Comparison of ENCODE assay signal across 32 cellular contexts in the genomic region with DNA sequence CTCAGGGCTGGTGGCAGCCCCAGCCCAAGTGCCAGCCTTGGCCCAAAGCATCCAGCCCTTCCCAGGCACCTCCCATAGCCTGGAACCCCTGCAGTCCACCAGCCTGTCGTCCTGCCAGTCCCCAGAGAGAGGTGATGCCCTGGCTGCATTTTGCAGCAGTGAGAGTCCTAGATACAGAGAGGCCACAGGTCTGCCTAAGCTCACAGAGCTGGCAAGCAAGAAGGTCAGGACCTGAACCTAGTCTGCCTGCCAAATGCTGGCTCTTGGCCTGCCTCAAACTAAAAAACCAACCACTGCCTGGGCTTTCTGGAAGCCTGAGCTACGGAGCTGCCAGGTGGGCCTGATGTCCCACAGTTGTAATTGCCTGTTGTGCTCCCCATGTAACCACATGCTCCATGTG.
"Had no signal": no experiment of that assay in that cellular context is flagged by ENCODE, and none has a peak within 500 bp of the region (broad histone marks: within the 10 kb centered on the region; RNA-seq: fewer than 3 reads in every experiment).

No MANE protein-coding gene starts in this region.

- H3K27ac ChIP-seq: adrenal gland, body of pancreas, colonic mucosa, esophagus muscularis mucosa, foreskin keratinocyte, gastrocnemius medialis had no signal

- H3K4me1 Mint-ChIP-seq: activated CD4-positive, alpha-beta T cell treated with anti-CD3 and anti-CD28 coated beads for 36 hours; activated CD4-positive, alpha-beta T cell treated with anti-CD3 and anti-CD28 coated beads, Interleukin-2, amount 10 ng/mL, durations not matched to agents 24 days and 14 days; activated naive CD4-positive, alpha-beta T cell treated with anti-CD3 and anti-CD28 coated beads, Interleukin-2, amount 50 U/mL, for 24 hours; activated naive CD8-positive, alpha-beta T cell treated with anti-CD3 and anti-CD28 coated beads for 36 hours had no signal

- H3K4me3 ChIP-seq: adrenal gland, body of pancreas, colonic mucosa, esophagus muscularis mucosa, gastrocnemius medialis had no signal

- H3K36me3 Mint-ChIP-seq: activated CD4-positive, alpha-beta memory T cell treated with anti-CD3 and anti-CD28 coated beads for 36 hours; activated CD8-positive, alpha-beta memory T cell treated with anti-CD3 and anti-CD28 coated beads, Interleukin-2, amount 10 ng/mL, durations not matched to agents 7 days and 5 days; activated naive CD4-positive, alpha-beta T cell treated with anti-CD3 and anti-CD28 coated beads, Interleukin-2, amount 50 U/mL, for 24 hours; activated naive CD8-positive, alpha-beta T cell treated with anti-CD3 and anti-CD28 coated beads for 36 hours had no signal

- H3K4me1 ChIP-seq: adrenal gland, body of pancreas, colonic mucosa, esophagus muscularis mucosa, foreskin keratinocyte, gastrocnemius medialis had no signal

- H3K27me3 ChIP-seq: colonic mucosa had no signal

- ATAC-seq: activated CD4-positive, alpha-beta T cell treated with anti-CD3 and anti-CD28 coated beads for 36 hours; activated CD8-positive, alpha-beta memory T cell treated with anti-CD3 and anti-CD28 coated beads, Interleukin-2, amount 10 ng/mL, durations not matched to agents 7 days and 5 days; activated CD8-positive, alpha-beta T cell treated with anti-CD3 and anti-CD28 coated beads, Interleukin-2, amount 10 ng/mL, durations not matched to agents 7 days and 5 days; activated naive CD8-positive, alpha-beta T cell treated with anti-CD3 and anti-CD28 coated beads, Interleukin-2, amount 50 U/mL, for 24 hours; body of pancreas; effector memory CD8-positive, alpha-beta T cell; foreskin keratinocyte; gastrocnemius medialis had no signal

- H3K9me3 ChIP-seq: adrenal gland, body of pancreas, colonic mucosa, esophagus muscularis mucosa, gastrocnemius medialis had no signal

- H3K27ac Mint-ChIP-seq: activated CD4-positive, alpha-beta memory T cell treated with anti-CD3 and anti-CD28 coated beads for 36 hours; activated CD4-positive, alpha-beta T cell treated with anti-CD3 and anti-CD28 coated beads for 36 hours; activated CD4-positive, alpha-beta T cell treated with anti-CD3 and anti-CD28 coated beads, Interleukin-2, amount 10 ng/mL, durations not matched to agents 24 days and 14 days; activated CD8-positive, alpha-beta memory T cell treated with anti-CD3 and anti-CD28 coated beads, Interleukin-2, amount 10 ng/mL, durations not matched to agents 7 days and 5 days; activated CD8-positive, alpha-beta T cell treated with anti-CD3 and anti-CD28 coated beads, Interleukin-2, amount 10 ng/mL, durations not matched to agents 7 days and 5 days; activated naive CD4-positive, alpha-beta T cell treated with anti-CD3 and anti-CD28 coated beads for 36 hours; activated naive CD4-positive, alpha-beta T cell treated with anti-CD3 and anti-CD28 coated beads, Interleukin-2, amount 50 U/mL, for 24 hours; activated naive CD8-positive, alpha-beta T cell treated with anti-CD3 and anti-CD28 coated beads for 36 hours; activated naive CD8-positive, alpha-beta T cell treated with anti-CD3 and anti-CD28 coated beads, Interleukin-2, amount 50 U/mL, for 24 hours; activated T-helper 1 cell treated with anti-CD3 and anti-CD28 coated beads, Interleukin-12 subunit alpha, Interleukin-12 subunit beta, Interleukin-2, Interleukin-4 antibody, amounts not matched to agents 30 ng/mL and 10 ng/mL and 1 ng/mL, durations not matched to agents 14 hours and 24 hours and 36 hours; activated T-helper 2 cell treated with anti-CD3 and anti-CD28 coated beads, Interferon-gamma antibody, Interleukin-2, Interleukin-4, amounts not matched to agents 10 μg/mL and 5 μg/mL and 100 μg/mL, durations not matched to agents 14 hours and 24 hours and 36 hours; effector memory CD8-positive, alpha-beta T cell had no signal

- H3K9me3 Mint-ChIP-seq: activated CD4-positive, alpha-beta memory T cell treated with anti-CD3 and anti-CD28 coated beads for 36 hours; activated CD4-positive, alpha-beta T cell treated with anti-CD3 and anti-CD28 coated beads, Interleukin-2, amount 10 ng/mL, durations not matched to agents 24 days and 14 days; activated naive CD4-positive, alpha-beta T cell treated with anti-CD3 and anti-CD28 coated beads for 36 hours; activated naive CD4-positive, alpha-beta T cell treated with anti-CD3 and anti-CD28 coated beads, Interleukin-2, amount 50 U/mL, for 24 hours; activated naive CD8-positive, alpha-beta T cell treated with anti-CD3 and anti-CD28 coated beads for 36 hours; activated naive CD8-positive, alpha-beta T cell treated with anti-CD3 and anti-CD28 coated beads, Interleukin-2, amount 50 U/mL, for 24 hours; activated T-helper 1 cell treated with anti-CD3 and anti-CD28 coated beads, Interleukin-12 subunit alpha, Interleukin-12 subunit beta, Interleukin-2, Interleukin-4 antibody, amounts not matched to agents 30 ng/mL and 10 ng/mL and 1 ng/mL, durations not matched to agents 14 hours and 24 hours and 36 hours; activated T-helper 2 cell treated with anti-CD3 and anti-CD28 coated beads, Interferon-gamma antibody, Interleukin-2, Interleukin-4, amounts not matched to agents 10 μg/mL and 5 μg/mL and 100 μg/mL, durations not matched to agents 14 hours and 24 hours and 36 hours; effector memory CD8-positive, alpha-beta T cell had no signal

- H3K4me3 Mint-ChIP-seq: activated CD4-positive, alpha-beta memory T cell treated with anti-CD3 and anti-CD28 coated beads for 36 hours; activated CD4-positive, alpha-beta T cell treated with anti-CD3 and anti-CD28 coated beads for 36 hours; activated CD4-positive, alpha-beta T cell treated with anti-CD3 and anti-CD28 coated beads, Interleukin-2, amount 10 ng/mL, durations not matched to agents 24 days and 14 days; activated CD8-positive, alpha-beta memory T cell treated with anti-CD3 and anti-CD28 coated beads, Interleukin-2, amount 10 ng/mL, durations not matched to agents 7 days and 5 days; activated CD8-positive, alpha-beta T cell treated with anti-CD3 and anti-CD28 coated beads, Interleukin-2, amount 10 ng/mL, durations not matched to agents 7 days and 5 days; activated naive CD4-positive, alpha-beta T cell treated with anti-CD3 and anti-CD28 coated beads for 36 hours; activated naive CD4-positive, alpha-beta T cell treated with anti-CD3 and anti-CD28 coated beads, Interleukin-2, amount 50 U/mL, for 24 hours; activated naive CD8-positive, alpha-beta T cell treated with anti-CD3 and anti-CD28 coated beads for 36 hours; activated naive CD8-positive, alpha-beta T cell treated with anti-CD3 and anti-CD28 coated beads, Interleukin-2, amount 50 U/mL, for 24 hours; activated T-helper 1 cell treated with anti-CD3 and anti-CD28 coated beads, Interleukin-12 subunit alpha, Interleukin-12 subunit beta, Interleukin-2, Interleukin-4 antibody, amounts not matched to agents 30 ng/mL and 10 ng/mL and 1 ng/mL, durations not matched to agents 14 hours and 24 hours and 36 hours; effector memory CD8-positive, alpha-beta T cell had no signal

- H3K36me3 ChIP-seq: adrenal gland, colonic mucosa, esophagus muscularis mucosa, gastrocnemius medialis had no signal

- DNase-seq: activated CD4-positive, alpha-beta memory T cell treated with anti-CD3 and anti-CD28 coated beads for 36 hours; activated CD4-positive, alpha-beta T cell treated with anti-CD3 and anti-CD28 coated beads for 36 hours; activated CD4-positive, alpha-beta T cell treated with anti-CD3 and anti-CD28 coated beads, Interleukin-2, amount 10 ng/mL, durations not matched to agents 24 days and 14 days; activated CD4-positive, CD25-positive, alpha-beta regulatory T cell; activated CD4-positive, CD25-positive, alpha-beta regulatory T cell treated with anti-CD3 and anti-CD28 coated beads, Interleukin-2, amount 50 U/mL, for 72 hours; activated CD8-positive, alpha-beta memory T cell treated with anti-CD3 and anti-CD28 coated beads, Interleukin-2, amount 10 ng/mL, durations not matched to agents 7 days and 5 days; activated CD8-positive, alpha-beta memory T cell treated with anti-CD3 and anti-CD28 coated beads, Interleukin-2, amount 50 U/mL, for 4 hours; activated CD8-positive, alpha-beta T cell treated with anti-CD3 and anti-CD28 coated beads, Interleukin-2, amount 10 ng/mL, durations not matched to agents 7 days and 5 days; activated effector memory CD4-positive, alpha-beta T cell treated with anti-CD3 and anti-CD28 coated beads, Interleukin-2, amount 50 U/mL, for 16 hours; activated naive CD4-positive, alpha-beta T cell treated with anti-CD3 and anti-CD28 coated beads for 36 hours; activated naive CD8-positive, alpha-beta T cell treated with anti-CD3 and anti-CD28 coated beads for 36 hours; activated naive CD8-positive, alpha-beta T cell treated with anti-CD3 and anti-CD28 coated beads, Interleukin-2, amount 50 U/mL, for 24 hours; activated T-cell treated with anti-CD3 and anti-CD28 coated beads, Interleukin-2, amount 50 U/mL, for 1 hour; activated T-cell treated with anti-CD3 and anti-CD28 coated beads, Interleukin-2, amount 50 U/mL, for 48 hours; adrenal gland; amygdala; aorta; body of pancreas; central memory CD4-positive, alpha-beta T cell; cerebellar nuclear complex; colonic mucosa; effector CD4-positive, alpha-beta T cell; effector memory CD8-positive, alpha-beta T cell; erythroblast; foreskin keratinocyte; gastrocnemius medialis; glutamatergic neuron; T-helper 2 cell had no signal
